Comparison of ENCODE assay signal across 24 cellular contexts in the genomic region with DNA sequence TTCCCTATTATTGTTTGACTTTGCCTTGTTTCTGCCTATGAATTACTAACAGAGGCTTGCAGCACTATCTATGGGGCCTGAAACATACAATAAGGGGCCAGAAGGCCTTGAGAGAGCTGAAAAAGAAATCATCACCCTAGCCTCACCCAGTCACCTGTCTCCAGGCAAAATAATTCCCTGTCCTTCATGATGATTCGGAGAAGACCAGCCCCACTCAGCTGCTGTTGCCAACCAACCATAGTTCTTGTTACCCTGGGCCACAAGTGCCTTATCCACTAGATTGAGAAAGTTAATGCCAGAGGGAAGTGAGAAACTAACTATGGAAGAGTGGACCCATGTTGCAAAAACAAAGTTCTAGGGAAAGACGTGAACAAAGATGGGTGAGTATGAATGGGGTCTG.
DNase-seq lines count a peak whose midpoint lies in the region; ATAC-seq, FAIRE-seq and TF ChIP-seq lines count a peak whose summit lies in the region.
"Had no signal": no experiment of that assay in that cellular context is flagged by ENCODE, and none has a peak within 500 bp of the region (broad histone marks: within the 10 kb centered on the region; RNA-seq: fewer than 3 reads in every experiment).

No MANE protein-coding gene starts in this region.

- peak overlapping the region in 5 of 7 donors; percentile 1 to 38 (median 23) for H3K27ac Mint-ChIP-seq in CD4-positive, alpha-beta memory T cell
- H3K27ac Mint-ChIP-seq: endodermal cell had no signal

- RAD21 ChIA-PET in GM12878 (lab: Charles Lee; ENCODE audit: unreplicated experiment) = interaction anchor here (0.7 to 1.6 kb wide), 5 partner anchors 12 to 91 kb away, joined by 3 to 7 read pairs (median 4); no protein-coding TSS in a partner anchor

- TF ChIP-seq CTCF in GM12878 (IDR thresholded peaks at IDR 0.05 in 2 of 3, conservative IDR thresholded peaks at IDR 0.05 in 1 of 3; ENCODE audit: control insufficient read depth in 2 of 3, extremely low read depth in 1 of 3, insufficient read depth in 1 of 3, low read depth in 3 of 3, low read length in 3 of 3) = no peak

- no peak overlapping the region for H2AFZ ChIP-seq in GM12878 (ENCODE audit: control insufficient read depth, low read depth, low read length)

- H3K79me2 ChIP-seq in GM12878 (ENCODE audit: control insufficient read depth, insufficient read depth, low read length) = no peaks in the 10 kb centered on the region

- no peak overlapping the region for H3K27ac ChIP-seq in CD4-positive, alpha-beta memory T cell (ENCODE audit: low read depth, low read length)
- no peak overlapping the region for H3K27ac ChIP-seq in GM12878 (ENCODE audit: control insufficient read depth, insufficient read depth)
- H3K27ac ChIP-seq: esophagus squamous epithelium, gastrocnemius medialis, ovary, transverse colon had no signal

- in situ Hi-C loops in GM12878 (cut with MboI) = no loop called here

- no peak overlapping the region for H3K4me3 Mint-ChIP-seq in CD4-positive, alpha-beta memory T cell
- H3K4me3 Mint-ChIP-seq: endodermal cell; naive thymus-derived CD4-positive, alpha-beta T cell had no signal

- TF ChIP-seq POLR2A in GM12878 (IDR thresholded peaks at IDR 0.05; ENCODE audit: low read depth, low read length) = no peak

- H3K9ac ChIP-seq in GM12878 (ENCODE audit: control insufficient read depth, insufficient read depth, low read length) = no peak overlapping the region

- peaks cover 20% of the 10 kb centered on the region for H3K4me1 ChIP-seq in CD4-positive, alpha-beta memory T cell (ENCODE audit: insufficient read depth, low read length)
- peaks cover 12% of the 10 kb centered on the region for H3K4me1 ChIP-seq in GM12878 (ENCODE audit: control insufficient read depth, insufficient read depth, low read length)
- H3K4me1 ChIP-seq: gastrocnemius medialis had no signal

- CTCF ChIA-PET in CD4-positive, alpha-beta memory T cell (lab: Charles Lee; ENCODE audit: partially characterized antibody) = interaction anchor here (1.1 kb wide), 1 partner anchor 127 kb away, joined by 3 read pairs; no protein-coding TSS in a partner anchor
- CTCF ChIA-PET in GM12878 (lab: Yijun Ruan, JAX) = no interaction called here

- intact Hi-C loops in CD4-positive, alpha-beta memory T cell (cut with micrococcal nuclease) = no loop called here
- intact Hi-C loops in GM12878 (cut with micrococcal nuclease; ENCODE audit: unreplicated experiment) = no loop called here

- H3K27me3 Mint-ChIP-seq in CD4-positive, alpha-beta memory T cell = no peaks in the 10 kb centered on the region
- H3K27me3 Mint-ChIP-seq: naive thymus-derived CD4-positive, alpha-beta T cell had no signal

- TF ChIP-seq EP300 in GM12878 (IDR thresholded peaks at IDR 0.05; ENCODE audit: borderline replicate concordance in 1 of 2, control insufficient read depth in 1 of 2, low read depth in 2 of 2, low read length in 2 of 2) = no peak

- POLR2A ChIA-PET in CD4-positive, alpha-beta memory T cell (lab: Charles Lee; ENCODE audit: partially characterized antibody) = interaction anchor here (1.0 to 2.7 kb wide), 3 partner anchors 10 to 72 kb away, joined by 4 to 25 read pairs (median 5); no protein-coding TSS in a partner anchor
- POLR2A ChIA-PET in GM12878 (lab: Charles Lee) = interaction anchor here (0.7 to 5.1 kb wide), 4 partner anchors 10 to 19 kb away, joined by 3 to 29 read pairs (median 8); no protein-coding TSS in a partner anchor

- no peaks in the 10 kb centered on the region for H4K20me1 ChIP-seq in GM12878 (ENCODE audit: control insufficient read depth, insufficient read depth)

- SMC1A ChIA-PET in GM12878 (lab: Charles Lee; ENCODE audit: uncharacterized antibody, unreplicated experiment) = interaction anchor here (1.0 to 6.6 kb wide), 8 partner anchors 12 to 124 kb away, joined by 3 to 72 read pairs (median 4); no protein-coding TSS in a partner anchor

- no peaks in the 10 kb centered on the region for H3K27me3 ChIP-seq in CD4-positive, alpha-beta memory T cell (ENCODE audit: insufficient read depth, low read length)
- H3K27me3 ChIP-seq in GM12878 (replicated peaks in 1 of 2; ENCODE audit: control insufficient read depth in 2 of 2, insufficient read depth in 2 of 2, low read length in 1 of 2) = no peaks in the 10 kb centered on the region
- H3K27me3 ChIP-seq: esophagus squamous epithelium, gastrocnemius medialis, ovary, transverse colon had no signal

- no peaks in the 10 kb centered on the region for H3K9me3 ChIP-seq in CD4-positive, alpha-beta memory T cell (ENCODE audit: control insufficient read depth in 1 of 2, low read length in 2 of 2)
- H3K9me3 ChIP-seq in GM12878 (replicated peaks; ENCODE audit: control insufficient read depth, insufficient read depth, low read length) = no peaks in the 10 kb centered on the region
- H3K9me3 ChIP-seq: esophagus squamous epithelium, gastrocnemius medialis, ovary, transverse colon had no signal

- FAIRE-seq in GM12878 (lab: Jason Lieb, UNC) = no peak
- FAIRE-seq: D721Med had no signal

- H3K9me3 Mint-ChIP-seq in CD4-positive, alpha-beta memory T cell = no peaks in the 10 kb centered on the region
- H3K9me3 Mint-ChIP-seq: endodermal cell had no signal

- TF ChIP-seq RAD21 in GM12878 (IDR thresholded peaks at IDR 0.05; ENCODE audit: insufficient read depth, low read depth, low read length) = no peak

- no peak overlapping the region for H3K4me3 ChIP-seq in CD4-positive, alpha-beta memory T cell (ENCODE audit: low read length in 2 of 2)
- H3K4me3 ChIP-seq in GM12878 = no peak overlapping the region
- H3K4me3 ChIP-seq: esophagus squamous epithelium, gastrocnemius medialis, ovary, transverse colon had no signal

- ATAC-seq in GM12878 = no peak
- ATAC-seq: gastrocnemius medialis; naive thymus-derived CD4-positive, alpha-beta T cell; right cardiac atrium had no signal

- no peaks in the 10 kb centered on the region for H3K36me3 ChIP-seq in CD4-positive, alpha-beta memory T cell (ENCODE audit: insufficient read depth, low read length)
- H3K36me3 ChIP-seq in GM12878 (ENCODE audit: control insufficient read depth in 2 of 2, insufficient read depth in 2 of 2, low read length in 1 of 2) = no peaks in the 10 kb centered on the region
- H3K36me3 ChIP-seq: esophagus squamous epithelium, gastrocnemius medialis, ovary, transverse colon had no signal

- peaks cover 0 to 3% of the 10 kb centered on the region in 2 donors for H3K36me3 Mint-ChIP-seq in CD4-positive, alpha-beta memory T cell

- WGBS in GM12878 (ENCODE audit: insufficient coverage, insufficient replicate concordance, low lambda C conversion rate, missing lambda C conversion rate) = 100% methylated on average over 2 of the region's 2 CpGs

- H3K4me1 Mint-ChIP-seq in CD4-positive, alpha-beta memory T cell = peaks cover 12 to 41% (median 23%) of the 10 kb centered on the region in 4 donors

- no TSS peak for BruUV-seq in GM12878 (replicated peaks; lab: Mats Ljungman, UMichigan)

- peak; percentile 10 for DNase-seq in NCI-H146 (lab: John Stamatoyannopoulos, UW)
- DNase-seq in NCI-H146 treated with DMSO at 0.1 percent for 48 hours (lab: John Stamatoyannopoulos, UW; ENCODE audit: unreplicated experiment) = no peak
- DNase-seq in CD4-positive, alpha-beta memory T cell = no peak
- no peak for DNase-seq in GM12878 (ENCODE audit: low read depth, low spot score)
- DNase-seq in myocyte (ENCODE audit: low read depth) = peak; percentile 60
- no peak for DNase-seq in cortex of kidney (lab: John Stamatoyannopoulos, UW)
- no peak for DNase-seq in GF-D8 (lab: John Stamatoyannopoulos, UW)
- DNase-seq in KG1 (lab: John Stamatoyannopoulos, UW) = no peak
- DNase-seq: activated CD4-positive, alpha-beta T cell treated with anti-CD3 and anti-CD28 coated beads, Interleukin-2, amount 50 U/mL, for 1 hour; activated gamma-delta T cell treated with Interleukin-2 at 50 U/mL for 16 hours; endodermal cell; esophagus squamous epithelium; gastrocnemius medialis; kidney; naive thymus-derived CD4-positive, alpha-beta T cell; NCI-H1694; NCI-H2227 treated with DMSO at 0.1 percent for 48 hours; NCI-H774; ovary; right cardiac atrium; SHP77 treated with DMSO at 0.1 percent for 48 hours; T-helper 1 cell; transverse colon had no signal

- H3K4me2 ChIP-seq in GM12878 (ENCODE audit: control insufficient read depth, insufficient read depth) = no peak overlapping the region

TF ChIP-seq in GM12878, 131 proteins besides CTCF, POLR2A, EP300 and RAD21:
- TF ChIP-seq IKZF2 (IDR thresholded peaks at IDR 0.05) (no peak), EZH2 (IDR thresholded peaks at IDR 0.05; ENCODE audit: borderline replicate concordance, control insufficient read depth, low read depth, low read length) (no peak), RFX5 (IDR thresholded peaks at IDR 0.05; ENCODE audit: low read depth, low read length) (peak; percentile 72; the same call in 1 of the 2 replicates), BMI1 (IDR thresholded peaks at IDR 0.05; ENCODE audit: borderline replicate concordance) (no peak)

Comparison
In these comparisons a context has a peak if more than half of its experiments do, and no peak if none do; other contexts are left out.
1. DNase-seq: peak in NCI-H146 (single experiment) and myocyte (single experiment); none in NCI-H146 treated with DMSO at 0.1 percent for 48 hours (single experiment), CD4-positive, alpha-beta memory T cell (0 of 5), GM12878 (single experiment), cortex of kidney (single experiment), GF-D8 (single experiment) and KG1 (single experiment).